In genomic region chr5:130155395-130155794, GRCh38 we compare ENCODE assay signal across 31 cellular contexts.
DNase-seq lines count a peak whose midpoint lies in the region; FAIRE-seq and TF ChIP-seq lines count a peak whose summit lies in the region.
"Had no signal": no experiment of that assay in that cellular context is flagged by ENCODE, and none has a peak within 500 bp of the region (broad histone marks: within the 10 kb centered on the region; RNA-seq: fewer than 3 reads in every experiment).

No MANE protein-coding gene starts in this region.

- H3K4me3 ChIP-seq in WERI-Rb-1 (ENCODE audit: low read depth, low read length) (no peak overlapping the region), transverse colon (no peak overlapping the region)
- H3K4me3 ChIP-seq: A549, adrenal gland, breast epithelium, heart left ventricle had no signal

- no peaks in the 10 kb centered on the region for H3K9me3 ChIP-seq in WERI-Rb-1 (ENCODE audit: severe bottlenecking)
- no peaks in the 10 kb centered on the region for H3K9me3 ChIP-seq in transverse colon
- H3K9me3 ChIP-seq: A549, adrenal gland, breast epithelium, heart left ventricle had no signal

- DNase-seq in D721Med (ENCODE audit: insufficient read length, low spot score) (no peak), WERI-Rb-1 (peak; percentile 8), fibroblast of peridontal ligament (ENCODE audit: extremely low read depth) (peak; percentile 95), osteocyte (ENCODE audit: extremely low spot score, unreplicated experiment) (no peak), GM20000 (ENCODE audit: low spot score) (no peak), NCI-H128 (lab: John Stamatoyannopoulos, UW; ENCODE audit: unreplicated experiment) (no peak), transverse colon (no peak)
- no peak for DNase-seq in activated CD4-positive, alpha-beta T cell treated with anti-CD3 and anti-CD28 coated beads, Interleukin-2, amount 50 U/mL, for 48 hours
- DNase-seq: activated CD4-positive, alpha-beta T cell treated with anti-CD3 and anti-CD28 coated beads, Interleukin-2, amount 10 ng/mL, durations not matched to agents 24 days and 14 days; activated naive CD4-positive, alpha-beta T cell; activated T-cell treated with anti-CD3 and anti-CD28 coated beads, Interleukin-2, amount 50 U/mL, for 72 hours; adrenal gland; CD8-positive, alpha-beta T cell; effector memory CD8-positive, alpha-beta T cell; erythroblast; foreskin keratinocyte; GDM1; heart left ventricle; IMR-90; left cardiac atrium; NCI-H1694; NCI-H2171; NCI-H510A treated with DMSO at 0.1 percent for 48 hours; T-helper 9 cell; trophoblast cell had no signal

- WGBS in transverse colon (ENCODE audit: low coverage in 1 of 2), 2 donors = 37 to 43% methylated on average over 4 of the region's 4 CpGs

- H3K9me3 Mint-ChIP-seq in osteocyte (ENCODE audit: unreplicated experiment) = no peaks in the 10 kb centered on the region
- H3K9me3 Mint-ChIP-seq: activated CD4-positive, alpha-beta T cell treated with anti-CD3 and anti-CD28 coated beads, Interleukin-2, amount 10 ng/mL, durations not matched to agents 24 days and 14 days; activated T-cell treated with anti-CD3 and anti-CD28 coated beads, Interleukin-2, amount 50 U/mL, for 72 hours; CD8-positive, alpha-beta T cell; memory B cell; stimulated activated naive CD8-positive, alpha-beta T cell treated with anti-CD3 and anti-CD28 coated beads, Interleukin-15, Interleukin-2, amounts not matched to agents 100 ng/mL and 50 ng/mL, for 24 hours had no signal

- FAIRE-seq in D721Med (lab: Jason Lieb, UNC) = peak; percentile 98
- FAIRE-seq: A549, colon had no signal

- H3K27me3 ChIP-seq in WERI-Rb-1 (ENCODE audit: insufficient read depth, low read depth, severe bottlenecking) (no peaks in the 10 kb centered on the region), transverse colon (no peaks in the 10 kb centered on the region)
- H3K27me3 ChIP-seq: adrenal gland, breast epithelium, foreskin keratinocyte, heart left ventricle had no signal

- no peak for TF ChIP-seq EP300 in transverse colon (IDR thresholded peaks at IDR 0.05; ENCODE audit: low read depth)

- no peaks in the 10 kb centered on the region for H3K27me3 Mint-ChIP-seq in osteocyte (ENCODE audit: unreplicated experiment)
- H3K27me3 Mint-ChIP-seq: activated CD4-positive, alpha-beta T cell treated with anti-CD3 and anti-CD28 coated beads, Interleukin-2, amount 10 ng/mL, durations not matched to agents 24 days and 14 days; B cell; effector memory CD8-positive, alpha-beta T cell; memory B cell; stimulated activated naive CD8-positive, alpha-beta T cell treated with anti-CD3 and anti-CD28 coated beads, Interleukin-15, Interleukin-2, amounts not matched to agents 100 ng/mL and 50 ng/mL, for 24 hours had no signal

- peaks cover 0 to 4% (median 0%) of the 10 kb centered on the region in 4 donors for H3K4me1 ChIP-seq in transverse colon
- H3K4me1 ChIP-seq: A549, adrenal gland, breast epithelium, foreskin keratinocyte had no signal

- H3K36me3 ChIP-seq in WERI-Rb-1 (no peaks in the 10 kb centered on the region), transverse colon (no peaks in the 10 kb centered on the region)
- H3K36me3 ChIP-seq: adrenal gland, breast epithelium, heart left ventricle had no signal

- H3K27ac ChIP-seq in WERI-Rb-1 = peak overlapping the region; percentile 64
- no peak overlapping the region for H3K27ac ChIP-seq in transverse colon
- H3K27ac ChIP-seq: A549, adrenal gland, breast epithelium, foreskin keratinocyte, heart left ventricle had no signal

- TF ChIP-seq POLR2A in transverse colon (IDR thresholded peaks at IDR 0.05) = no peak

- intact Hi-C loops in transverse colon (cut with DNase I; ENCODE audit: low total_unique reads) = no loop called here

- peak overlapping the region; percentile 33 for H3K4me3 Mint-ChIP-seq in osteocyte (ENCODE audit: unreplicated experiment)
- H3K4me3 Mint-ChIP-seq: activated CD4-positive, alpha-beta T cell treated with anti-CD3 and anti-CD28 coated beads, Interleukin-2, amount 10 ng/mL, durations not matched to agents 24 days and 14 days; activated T-cell treated with anti-CD3 and anti-CD28 coated beads, Interleukin-2, amount 50 U/mL, for 72 hours; B cell; CD8-positive, alpha-beta T cell; effector memory CD8-positive, alpha-beta T cell; memory B cell; stimulated activated naive CD8-positive, alpha-beta T cell treated with anti-CD3 and anti-CD28 coated beads, Interleukin-15, Interleukin-2, amounts not matched to agents 100 ng/mL and 50 ng/mL, for 24 hours had no signal

- H3K36me3 Mint-ChIP-seq in osteocyte (ENCODE audit: unreplicated experiment) = peaks cover 4% of the 10 kb centered on the region
- H3K36me3 Mint-ChIP-seq: CD8-positive, alpha-beta T cell; memory B cell had no signal

- in situ Hi-C loops in transverse colon (cut with MboI; ENCODE audit: low pct_ligation_motif_present in 1 of 4, low pct_unique_long_range_greater_than_20kb in 1 of 4, low sequenced_read_pairs in 3 of 4) = no loop called here

- no peak for TF ChIP-seq CTCF in D721Med (IDR thresholded peaks at IDR 0.05; ENCODE audit: insufficient read depth, missing control alignments)
- TF ChIP-seq CTCF in WERI-Rb-1 (IDR thresholded peaks at IDR 0.05; ENCODE audit: low read depth, low read length) = no peak
- no peak for TF ChIP-seq CTCF in osteocyte (IDR thresholded peaks at IDR 0.05)
- TF ChIP-seq CTCF in GM20000 (IDR thresholded peaks at IDR 0.05; ENCODE audit: extremely low read depth, missing control alignments) = no peak
- TF ChIP-seq CTCF in transverse colon (IDR thresholded peaks at IDR 0.05) = no peak

- peaks cover 24% of the 10 kb centered on the region for H3K4me1 Mint-ChIP-seq in osteocyte (ENCODE audit: unreplicated experiment)
- H3K4me1 Mint-ChIP-seq: activated CD4-positive, alpha-beta T cell treated with anti-CD3 and anti-CD28 coated beads, Interleukin-2, amount 10 ng/mL, durations not matched to agents 24 days and 14 days; B cell; memory B cell had no signal

- peak overlapping the region; percentile 77 for H3K27ac Mint-ChIP-seq in osteocyte (ENCODE audit: unreplicated experiment)
- H3K27ac Mint-ChIP-seq: activated CD4-positive, alpha-beta T cell treated with anti-CD3 and anti-CD28 coated beads, Interleukin-2, amount 10 ng/mL, durations not matched to agents 24 days and 14 days; activated T-cell treated with anti-CD3 and anti-CD28 coated beads, Interleukin-2, amount 50 U/mL, for 72 hours; B cell; CD8-positive, alpha-beta T cell; effector memory CD8-positive, alpha-beta T cell; memory B cell; stimulated activated naive CD8-positive, alpha-beta T cell treated with anti-CD3 and anti-CD28 coated beads, Interleukin-15, Interleukin-2, amounts not matched to agents 100 ng/mL and 50 ng/mL, for 24 hours had no signal

Comparison
In these comparisons a context has a peak if more than half of its experiments do, and no peak if none do; other contexts are left out.
1. DNase-seq: peak in WERI-Rb-1 (single experiment) and fibroblast of peridontal ligament (single experiment); none in D721Med (single experiment), osteocyte (single experiment), GM20000 (single experiment), NCI-H128 (single experiment), activated CD4-positive, alpha-beta T cell treated with anti-CD3 and anti-CD28 coated beads, Interleukin-2, amount 50 U/mL, for 48 hours (0 of 2) and transverse colon (single experiment).